In genomic region chr6:37256692-37257319, GRCh38 we compare ENCODE assay signal across 8 cellular contexts. TPM values are rescaled to one million over a fixed set of nuclear protein-coding genes. Genes with fewer than 3 reads are reported as not detected.
DNase-seq lines count a peak whose midpoint lies in the region; ATAC-seq and TF ChIP-seq lines count a peak whose summit lies in the region.

No MANE protein-coding gene starts in this region.

- H3K4me1 Mint-ChIP-seq in activated CD4-positive, alpha-beta T cell treated with anti-CD3 and anti-CD28 coated beads, Interleukin-2, amount 10 ng/mL, durations not matched to agents 7 days and 5 days = peaks cover 42% of the 10 kb centered on the region
- H3K4me1 Mint-ChIP-seq in activated CD8-positive, alpha-beta T cell treated with anti-CD3 and anti-CD28 coated beads, Interleukin-2, amount 10 ng/mL, durations not matched to agents 7 days and 5 days (ENCODE audit: low read depth) = peaks cover 42% of the 10 kb centered on the region

- peaks cover 25% of the 10 kb centered on the region for H3K4me1 ChIP-seq in suprapubic skin

- DNase-seq in activated CD4-positive, alpha-beta T cell treated with anti-CD3 and anti-CD28 coated beads, Interleukin-2, amount 10 ng/mL, durations not matched to agents 7 days and 5 days = no peak
- DNase-seq in activated CD4-positive, alpha-beta T cell treated with anti-CD3 and anti-CD28 coated beads for 48 hours = no peak
- no peak for DNase-seq in activated CD8-positive, alpha-beta T cell treated with anti-CD3 and anti-CD28 coated beads, Interleukin-2, amount 10 ng/mL, durations not matched to agents 7 days and 5 days
- DNase-seq in suprapubic skin (ENCODE audit: low spot score in 2 of 2) = no peak
- DNase-seq in HuH-7 (ENCODE audit: low spot score) = no peak
- DNase-seq in hippocampal formation (lab: John Stamatoyannopoulos, UW) = no peak

- POLR2A ChIA-PET in activated CD4-positive, alpha-beta T cell treated with anti-CD3 and anti-CD28 coated beads, Interleukin-2, amount 10 ng/mL, durations not matched to agents 7 days and 5 days (lab: Charles Lee) = interaction anchor here (1.2 kb wide), 1 partner anchor 47 kb away, joined by 3 read pairs; no protein-coding TSS in a partner anchor
- POLR2A ChIA-PET in activated CD8-positive, alpha-beta T cell treated with anti-CD3 and anti-CD28 coated beads, Interleukin-2, amount 10 ng/mL, durations not matched to agents 7 days and 5 days (lab: Charles Lee) = interaction anchor here (0.5 to 2.6 kb wide), 15 partner anchors 11 to 271 kb away, joined by 3 to 13 read pairs (median 5); partner anchors contain the start of genes MTCH1 and PIM1

- no peaks in the 10 kb centered on the region for H3K27me3 Mint-ChIP-seq in activated CD4-positive, alpha-beta T cell treated with anti-CD3 and anti-CD28 coated beads, Interleukin-2, amount 10 ng/mL, durations not matched to agents 7 days and 5 days
- no peaks in the 10 kb centered on the region for H3K27me3 Mint-ChIP-seq in activated CD8-positive, alpha-beta T cell treated with anti-CD3 and anti-CD28 coated beads, Interleukin-2, amount 10 ng/mL, durations not matched to agents 7 days and 5 days (ENCODE audit: low read depth)

- H3K36me3 Mint-ChIP-seq in activated CD4-positive, alpha-beta T cell treated with anti-CD3 and anti-CD28 coated beads, Interleukin-2, amount 10 ng/mL, durations not matched to agents 7 days and 5 days (ENCODE audit: low read depth) = peaks cover 4% of the 10 kb centered on the region
- peaks cover 15% of the 10 kb centered on the region for H3K36me3 Mint-ChIP-seq in activated CD8-positive, alpha-beta T cell treated with anti-CD3 and anti-CD28 coated beads, Interleukin-2, amount 10 ng/mL, durations not matched to agents 7 days and 5 days (ENCODE audit: low read depth)

- H3K36me3 ChIP-seq in suprapubic skin = no peaks in the 10 kb centered on the region

- no peaks in the 10 kb centered on the region for H3K27me3 ChIP-seq in suprapubic skin

- H3K4me3 ChIP-seq in iPS-18c (ENCODE audit: insufficient read depth, low read depth, low read length) = peak overlapping the region; percentile 36; the same call in 1 of the 2 replicates
- peak overlapping the region; percentile 74 for H3K4me3 ChIP-seq in suprapubic skin

- no peak for ATAC-seq in activated CD8-positive, alpha-beta T cell treated with anti-CD3 and anti-CD28 coated beads, Interleukin-2, amount 10 ng/mL, durations not matched to agents 7 days and 5 days
- no peak for ATAC-seq in HG03571 (IDR thresholded peaks at IDR 0.05; ENCODE audit: unreplicated experiment)

- 51% methylated on average over 12 of the region's 12 CpGs for WGBS in suprapubic skin

- H3K9me3 ChIP-seq in iPS-18c (ENCODE audit: control insufficient read depth, insufficient read depth, low read length) (no peaks in the 10 kb centered on the region), suprapubic skin (no peaks in the 10 kb centered on the region)

- peak overlapping the region; percentile 61 for H3K27ac Mint-ChIP-seq in activated CD4-positive, alpha-beta T cell treated with anti-CD3 and anti-CD28 coated beads, Interleukin-2, amount 10 ng/mL, durations not matched to agents 7 days and 5 days
- no peak overlapping the region for H3K27ac Mint-ChIP-seq in activated CD8-positive, alpha-beta T cell treated with anti-CD3 and anti-CD28 coated beads, Interleukin-2, amount 10 ng/mL, durations not matched to agents 7 days and 5 days

- no peaks in the 10 kb centered on the region for H3K9me3 Mint-ChIP-seq in activated CD4-positive, alpha-beta T cell treated with anti-CD3 and anti-CD28 coated beads, Interleukin-2, amount 10 ng/mL, durations not matched to agents 7 days and 5 days
- H3K9me3 Mint-ChIP-seq in activated CD8-positive, alpha-beta T cell treated with anti-CD3 and anti-CD28 coated beads, Interleukin-2, amount 10 ng/mL, durations not matched to agents 7 days and 5 days (ENCODE audit: insufficient read depth) = no peaks in the 10 kb centered on the region

- H3K27ac ChIP-seq in suprapubic skin = no peak overlapping the region

- peak overlapping the region; percentile 87 for H3K4me3 Mint-ChIP-seq in activated CD4-positive, alpha-beta T cell treated with anti-CD3 and anti-CD28 coated beads, Interleukin-2, amount 10 ng/mL, durations not matched to agents 7 days and 5 days
- H3K4me3 Mint-ChIP-seq in activated CD8-positive, alpha-beta T cell treated with anti-CD3 and anti-CD28 coated beads, Interleukin-2, amount 10 ng/mL, durations not matched to agents 7 days and 5 days = peak overlapping the region; percentile 93

- TF ChIP-seq CTCF in suprapubic skin (IDR thresholded peaks at IDR 0.05) = no peak

- no peak for TF ChIP-seq POLR2A in suprapubic skin (IDR thresholded peaks at IDR 0.05)

- CTCF ChIA-PET in activated CD4-positive, alpha-beta T cell treated with anti-CD3 and anti-CD28 coated beads, Interleukin-2, amount 10 ng/mL, durations not matched to agents 7 days and 5 days (lab: Charles Lee) = interaction anchor here (0.6 to 2.0 kb wide), 8 partner anchors 10 to 238 kb away, joined by 3 to 5 read pairs (median 4); no protein-coding TSS in a partner anchor
- CTCF ChIA-PET in activated CD8-positive, alpha-beta T cell treated with anti-CD3 and anti-CD28 coated beads, Interleukin-2, amount 10 ng/mL, durations not matched to agents 7 days and 5 days (lab: Charles Lee) = interaction anchor here (1.0 to 1.7 kb wide), 10 partner anchors 8 to 474 kb away, joined by 3 to 10 read pairs (median 4); no protein-coding TSS in a partner anchor

- TF ChIP-seq EP300 in suprapubic skin (IDR thresholded peaks at IDR 0.05) = no peak

RNA-seq across cellular contexts. Expression of gene TBC1D22B, which starts 0.8 kb away (rescaled TPM):
- total RNA-seq in activated CD4-positive, alpha-beta T cell treated with anti-CD3 and anti-CD28 coated beads, Interleukin-2, amount 10 ng/mL, durations not matched to agents 7 days and 5 days = 10 to 100 TPM; 15.3 to 16.6 TPM
- 10 to 100 TPM; 15.4 TPM for total RNA-seq in activated CD8-positive, alpha-beta T cell treated with anti-CD3 and anti-CD28 coated beads, Interleukin-2, amount 10 ng/mL, durations not matched to agents 7 days and 5 days
- 10 to 100 TPM; 14.2 to 19.6 (median 18.4) TPM for total RNA-seq in suprapubic skin

RNA-seq across cellular contexts. Expression of gene TMEM217, which starts 1.1 kb away (rescaled TPM):
- total RNA-seq in activated CD4-positive, alpha-beta T cell treated with anti-CD3 and anti-CD28 coated beads, Interleukin-2, amount 10 ng/mL, durations not matched to agents 7 days and 5 days = 1 to 10 TPM in 1 of 2 experiments, under 1 TPM in 1; 0.92 to 1.3 TPM
- total RNA-seq in activated CD8-positive, alpha-beta T cell treated with anti-CD3 and anti-CD28 coated beads, Interleukin-2, amount 10 ng/mL, durations not matched to agents 7 days and 5 days = 1 to 10 TPM; 3.1 to 3.2 TPM
- total RNA-seq in suprapubic skin = 1 to 10 TPM in 2 of 4 donors, under 1 TPM in 1, not detected in 1; 0.30 to 3.3 (median 2.6) TPM
